ENCODE assay signal across 8 cellular contexts in the genomic region with DNA sequence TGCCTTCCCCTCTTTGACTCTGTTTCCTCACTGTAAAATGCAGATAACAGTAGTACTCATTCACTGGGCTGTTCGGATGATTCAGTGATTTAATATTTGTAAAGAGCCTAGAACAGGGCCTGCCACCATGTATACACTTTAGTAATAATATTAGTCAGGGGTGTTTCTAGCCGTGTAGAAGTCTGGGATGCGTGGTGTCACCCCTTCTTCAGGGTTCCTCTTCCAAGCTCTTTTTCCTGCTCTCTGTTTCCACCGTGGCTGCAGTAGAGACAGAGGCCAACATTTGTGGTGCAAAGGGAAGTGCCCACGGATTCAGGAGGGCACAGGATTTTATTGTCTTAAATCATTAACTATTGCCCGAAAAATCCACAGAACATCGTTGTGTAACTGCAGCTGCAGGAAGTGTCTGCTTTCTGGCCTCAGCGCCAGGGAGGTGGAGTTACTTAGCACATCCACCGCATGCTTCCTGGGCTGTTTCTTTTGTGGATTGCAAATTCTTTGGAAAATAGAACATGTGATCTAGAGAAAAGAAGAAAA.
DNase-seq lines count a peak whose midpoint lies in the region; ATAC-seq, FAIRE-seq and TF ChIP-seq lines count a peak whose summit lies in the region.

No MANE protein-coding gene starts in this region.

- TF ChIP-seq CTCF in RWPE1 (conservative IDR thresholded peaks at IDR 0.05; ENCODE audit: low read depth) (no peak), prostate gland (IDR thresholded peaks at IDR 0.05) (no peak)
- TF ChIP-seq CTCF in CD4-positive, alpha-beta T cell (IDR thresholded peaks at IDR 0.05), result no peak

- H3K9me3 ChIP-seq in prostate gland, result no peaks in the 10 kb centered on the region
- H3K9me3 ChIP-seq in CD4-positive, alpha-beta T cell (ENCODE audit: control insufficient read depth, low read length), result no peaks in the 10 kb centered on the region

- 11% methylated on average over 9 of the region's 9 CpGs for WGBS in prostate gland

- intact Hi-C loops in prostate gland (cut with DNase I), result no loop called here
- intact Hi-C loops in activated naive CD4-positive, alpha-beta T cell treated with anti-CD3 and anti-CD28 coated beads for 36 hours (cut with micrococcal nuclease), result no loop called here
- intact Hi-C loops in CD4-positive, alpha-beta T cell (cut with DNase I, micrococcal nuclease), result no loop called here

- DNase-seq in HCEC 1CT, result peak; percentile 88
- peak; percentile 51 for DNase-seq in RWPE1 (ENCODE audit: low spot score)
- peak; percentile 60 for DNase-seq in fibroblast of the conjunctiva (ENCODE audit: low read depth)
- peak; percentile 49 for DNase-seq in prostate gland (ENCODE audit: low spot score)
- no peak for DNase-seq in activated naive CD4-positive, alpha-beta T cell treated with anti-CD3 and anti-CD28 coated beads for 36 hours
- DNase-seq in CD4-positive, alpha-beta T cell, result no peak
- no peak for DNase-seq in frontal cortex (ENCODE audit: low spot score in 2 of 2)
- no peak for DNase-seq in activated CD4-positive, alpha-beta T cell treated with anti-CD3 and anti-CD28 coated beads for 1 hour

- TF ChIP-seq POLR2A in prostate gland (IDR thresholded peaks at IDR 0.05), result no peak

- no peak overlapping the region for H3K4me3 Mint-ChIP-seq in activated naive CD4-positive, alpha-beta T cell treated with anti-CD3 and anti-CD28 coated beads for 36 hours
- H3K4me3 Mint-ChIP-seq in CD4-positive, alpha-beta T cell, result no peak overlapping the region

- peaks cover 5% of the 10 kb centered on the region for H3K4me1 ChIP-seq in prostate gland (replicated peaks)

- H3K4me1 Mint-ChIP-seq in activated naive CD4-positive, alpha-beta T cell treated with anti-CD3 and anti-CD28 coated beads for 36 hours (ENCODE audit: low read depth), result no peaks in the 10 kb centered on the region
- H3K4me1 Mint-ChIP-seq in CD4-positive, alpha-beta T cell (ENCODE audit: low read depth), result peaks cover 10% of the 10 kb centered on the region

- no peak for ATAC-seq in CD4-positive, alpha-beta T cell (ENCODE audit: poor library complexity)

- H3K4me3 ChIP-seq in prostate gland, result no peak overlapping the region

- H3K27ac Mint-ChIP-seq in activated naive CD4-positive, alpha-beta T cell treated with anti-CD3 and anti-CD28 coated beads for 36 hours, result no peak overlapping the region
- H3K27ac Mint-ChIP-seq in CD4-positive, alpha-beta T cell, result no peak overlapping the region

- peak overlapping the region; percentile 85 for H3K27ac ChIP-seq in RWPE1
- H3K27ac ChIP-seq in prostate gland, result peak overlapping the region; percentile 17 to 39
- H3K27ac ChIP-seq in CD4-positive, alpha-beta T cell (ENCODE audit: low read depth, low read length), result no peak overlapping the region

- no peak for FAIRE-seq in frontal cortex (lab: Jason Lieb, UNC)

- H3K9me3 Mint-ChIP-seq in activated naive CD4-positive, alpha-beta T cell treated with anti-CD3 and anti-CD28 coated beads for 36 hours, result no peaks in the 10 kb centered on the region
- H3K9me3 Mint-ChIP-seq in CD4-positive, alpha-beta T cell, result no peaks in the 10 kb centered on the region

- H3K27me3 Mint-ChIP-seq in activated naive CD4-positive, alpha-beta T cell treated with anti-CD3 and anti-CD28 coated beads for 36 hours (ENCODE audit: low read depth), result peaks cover 23% of the 10 kb centered on the region
- peaks cover 10% of the 10 kb centered on the region for H3K27me3 Mint-ChIP-seq in CD4-positive, alpha-beta T cell

- no peaks in the 10 kb centered on the region for H3K36me3 ChIP-seq in prostate gland

- POLR2A ChIA-PET in RWPE1 (lab: Yijun Ruan, JAX; ENCODE audit: low non-redundant PET), result no interaction called here
- POLR2A ChIA-PET in CD4-positive, alpha-beta T cell (lab: Charles Lee), result no interaction called here

- H3K27me3 ChIP-seq in prostate gland (replicated peaks; ENCODE audit: insufficient read depth), result no peaks in the 10 kb centered on the region
- H3K27me3 ChIP-seq in CD4-positive, alpha-beta T cell (ENCODE audit: control insufficient read depth, insufficient read depth, low read length), result no peaks in the 10 kb centered on the region

- no peaks in the 10 kb centered on the region for H3K36me3 Mint-ChIP-seq in activated naive CD4-positive, alpha-beta T cell treated with anti-CD3 and anti-CD28 coated beads for 36 hours (ENCODE audit: low read depth)
- no peaks in the 10 kb centered on the region for H3K36me3 Mint-ChIP-seq in CD4-positive, alpha-beta T cell (ENCODE audit: low read depth)

- CTCF ChIA-PET in RWPE1 (lab: Yijun Ruan, JAX), result interaction anchor here (0.7 kb wide), 1 partner anchor 116 kb away, joined by 3 read pairs; no protein-coding TSS in a partner anchor
- CTCF ChIA-PET in activated naive CD4-positive, alpha-beta T cell treated with anti-CD3 and anti-CD28 coated beads for 36 hours (lab: Charles Lee), result no interaction called here
- CTCF ChIA-PET in CD4-positive, alpha-beta T cell (lab: Charles Lee), result no interaction called here

Comparison
In these comparisons a context has a peak if more than half of its experiments do, and no peak if none do; other contexts are left out.
1. DNase-seq: peak in HCEC 1CT (single experiment), RWPE1 (single experiment), fibroblast of the conjunctiva (single experiment) and prostate gland (single experiment); none in activated naive CD4-positive, alpha-beta T cell treated with anti-CD3 and anti-CD28 coated beads for 36 hours (single experiment), CD4-positive, alpha-beta T cell (0 of 10), frontal cortex (0 of 2) and activated CD4-positive, alpha-beta T cell treated with anti-CD3 and anti-CD28 coated beads for 1 hour (single experiment).